1 cellular context compared by ENCODE assay signal in the genomic region with DNA sequence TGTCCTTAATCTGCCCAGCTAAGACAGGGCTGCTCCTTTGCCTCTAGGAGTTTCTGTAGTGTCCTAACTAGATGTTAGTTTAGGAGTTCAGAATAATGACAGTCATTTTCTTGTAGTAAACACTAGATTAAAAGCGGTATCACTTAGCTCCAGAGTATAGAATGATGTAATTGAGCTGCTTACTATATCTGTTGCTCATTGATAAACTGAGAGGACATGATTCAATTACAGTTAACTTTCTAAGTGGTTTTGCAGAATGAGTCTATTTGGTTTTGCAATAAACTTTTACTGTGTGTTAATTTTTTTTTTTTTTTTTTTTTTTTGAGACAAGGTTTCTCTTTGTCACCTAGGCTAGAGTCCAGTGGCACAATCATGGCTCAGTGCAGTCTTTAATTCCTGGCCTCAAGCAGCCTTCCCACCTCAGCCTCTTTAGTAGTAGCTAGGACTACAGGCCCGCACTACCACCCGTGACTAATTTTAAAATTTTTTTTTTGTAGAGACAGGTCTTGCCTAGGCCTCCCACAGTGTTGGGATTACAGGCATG.
TF ChIP-seq lines count a peak whose summit lies in the region.

No MANE protein-coding gene starts in this region.

TF ChIP-seq in neural cell, 6 proteins besides CTCF, POLR2A, EP300 and RAD21 (continued from another document):
- TF ChIP-seq, protein P1, sequence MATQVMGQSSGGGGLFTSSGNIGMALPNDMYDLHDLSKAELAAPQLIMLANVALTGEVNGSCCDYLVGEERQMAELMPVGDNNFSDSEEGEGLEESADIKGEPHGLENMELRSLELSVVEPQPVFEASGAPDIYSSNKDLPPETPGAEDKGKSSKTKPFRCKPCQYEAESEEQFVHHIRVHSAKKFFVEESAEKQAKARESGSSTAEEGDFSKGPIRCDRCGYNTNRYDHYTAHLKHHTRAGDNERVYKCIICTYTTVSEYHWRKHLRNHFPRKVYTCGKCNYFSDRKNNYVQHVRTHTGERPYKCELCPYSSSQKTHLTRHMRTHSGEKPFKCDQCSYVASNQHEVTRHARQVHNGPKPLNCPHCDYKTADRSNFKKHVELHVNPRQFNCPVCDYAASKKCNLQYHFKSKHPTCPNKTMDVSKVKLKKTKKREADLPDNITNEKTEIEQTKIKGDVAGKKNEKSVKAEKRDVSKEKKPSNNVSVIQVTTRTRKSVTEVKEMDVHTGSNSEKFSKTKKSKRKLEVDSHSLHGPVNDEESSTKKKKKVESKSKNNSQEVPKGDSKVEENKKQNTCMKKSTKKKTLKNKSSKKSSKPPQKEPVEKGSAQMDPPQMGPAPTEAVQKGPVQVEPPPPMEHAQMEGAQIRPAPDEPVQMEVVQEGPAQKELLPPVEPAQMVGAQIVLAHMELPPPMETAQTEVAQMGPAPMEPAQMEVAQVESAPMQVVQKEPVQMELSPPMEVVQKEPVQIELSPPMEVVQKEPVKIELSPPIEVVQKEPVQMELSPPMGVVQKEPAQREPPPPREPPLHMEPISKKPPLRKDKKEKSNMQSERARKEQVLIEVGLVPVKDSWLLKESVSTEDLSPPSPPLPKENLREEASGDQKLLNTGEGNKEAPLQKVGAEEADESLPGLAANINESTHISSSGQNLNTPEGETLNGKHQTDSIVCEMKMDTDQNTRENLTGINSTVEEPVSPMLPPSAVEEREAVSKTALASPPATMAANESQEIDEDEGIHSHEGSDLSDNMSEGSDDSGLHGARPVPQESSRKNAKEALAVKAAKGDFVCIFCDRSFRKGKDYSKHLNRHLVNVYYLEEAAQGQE (IDR thresholded peaks at IDR 0.05; ENCODE audit: borderline replicate concordance): no peak
- no peak for TF ChIP-seq TAF1 (IDR thresholded peaks at IDR 0.05; ENCODE audit: low read depth)
- no peak for TF ChIP-seq POLR2AphosphoS5 (IDR thresholded peaks at IDR 0.05)
- no peak for TF ChIP-seq MXI1 (conservative IDR thresholded peaks at IDR 0.05; ENCODE audit: poor library complexity, severe bottlenecking)
- TF ChIP-seq EZH2 (IDR thresholded peaks at IDR 0.05; ENCODE audit: borderline replicate concordance, insufficient read depth, low read length, poor library complexity, severe bottlenecking): no peak
